Comparison of ENCODE assay signal across 12 cellular contexts in genomic region chr13:50843256-50844043, GRCh38. TPM values are rescaled to one million over a fixed set of nuclear protein-coding genes. Genes with fewer than 3 reads are reported as not detected.
A peak's percentile ranks its signal among the peaks of the same experiment; 100 is the strongest.
DNase-seq lines count a peak whose midpoint lies in the region; ATAC-seq and TF ChIP-seq lines count a peak whose summit lies in the region.
"Had no signal": no experiment of that assay in that cellular context is flagged by ENCODE, and none has a peak within 500 bp of the region (broad histone marks: within the 10 kb centered on the region; RNA-seq: fewer than 3 reads in every experiment).

Gene DLEU7, minus strand, starts transcription at chr13:50843692. Its CDS starts 46 bp downstream, at chr13:50843646.

- CTCF ChIA-PET in IMR-90 (lab: Yijun Ruan, JAX): no interaction called here

- dilution Hi-C loops in IMR-90 (cut with HindIII; ENCODE audit: low sequenced_read_pairs, unreplicated experiment): no loop called here

- H3K9me1 ChIP-seq in IMR-90 (ENCODE audit: insufficient read depth, low read length): no peaks in the 10 kb centered on the region

- H4K91ac ChIP-seq in IMR-90 (ENCODE audit: insufficient read depth, low read depth, low read length): no peak within 1 kb of the TSS

- H3K4me1 ChIP-seq in IMR-90 (ENCODE audit: control insufficient read depth, insufficient read depth, low read length) (no peaks in the 10 kb centered on the region), lower lobe of right lung (peaks cover 8% of the 10 kb centered on the region), spleen (peaks cover 0 to 17% (median 8%) of the 10 kb centered on the region in 6 donors)

- no peak within 1 kb of the TSS for H3K4me3 ChIP-seq in IMR-90 (ENCODE audit: insufficient read depth, low read depth, low read length)
- peak within 1 kb of the TSS; percentile 23 for H3K4me3 ChIP-seq in lower lobe of right lung
- peak within 1 kb of the TSS in 7 of 8 donors; percentile 8 to 62 (median 30) for H3K4me3 ChIP-seq in spleen
- H3K4me3 ChIP-seq: PC-9 had no signal

- peak within 1 kb of the TSS; percentile 5 for H2AFZ ChIP-seq in IMR-90 (replicated peaks; ENCODE audit: low read length, poor library complexity)
- H2AFZ ChIP-seq: PC-9 had no signal

- H2BK15ac ChIP-seq in IMR-90 (ENCODE audit: low read depth, low read length): no peak within 1 kb of the TSS

- in situ Hi-C loops in IMR-90 (cut with MboI; ENCODE audit: low sequenced_read_pairs): no loop called here

- TF ChIP-seq CTCF in IMR-90 (conservative IDR thresholded peaks at IDR 0.05; ENCODE audit: low read depth, low read length) (no peak), lower lobe of right lung (IDR thresholded peaks at IDR 0.05) (no peak), spleen (IDR thresholded peaks at IDR 0.05 in 8 of 11, conservative IDR thresholded peaks at IDR 0.05 in 3 of 11) (no peak)

- no peak within 1 kb of the TSS for H3K14ac ChIP-seq in IMR-90 (replicated peaks; ENCODE audit: low read depth, low read length)

- no peaks in the 10 kb centered on the region for H3K79me1 ChIP-seq in IMR-90 (ENCODE audit: low read depth in 1 of 2, low read length in 2 of 2)

- ATAC-seq in IMR-90 (ENCODE audit: low read depth) (no peak), lower lobe of right lung (peak; percentile 39 to 49), GM19463 (IDR thresholded peaks at IDR 0.05; ENCODE audit: unreplicated experiment) (no peak), GM21786 (IDR thresholded peaks at IDR 0.05; ENCODE audit: unreplicated experiment) (no peak), HG02973 (IDR thresholded peaks at IDR 0.05; ENCODE audit: unreplicated experiment) (no peak)
- ATAC-seq: activated CD8-positive, alpha-beta T cell treated with anti-CD3 and anti-CD28 coated beads, Interleukin-2, amount 10 ng/mL, durations not matched to agents 7 days and 5 days had no signal

- no peak for TF ChIP-seq RAD21 in IMR-90 (IDR thresholded peaks at IDR 0.05; ENCODE audit: low read length)

- no peak within 1 kb of the TSS for H3K9ac ChIP-seq in IMR-90 (ENCODE audit: low read depth, low read length)

- POLR2A ChIA-PET in IMR-90 (lab: Charles Lee; ENCODE audit: unreplicated experiment): no interaction called here

- H4K8ac ChIP-seq in IMR-90 (ENCODE audit: low read depth in 2 of 2, low read length in 2 of 2): no peak within 1 kb of the TSS

- DNase-seq in IMR-90 (no peak), ecto neural progenitor cell (ENCODE audit: low spot score) (peak; percentile 93), lower lobe of right lung (no peak), spleen (no peak), ureter (ENCODE audit: low spot score) (no peak)
- DNase-seq: activated CD8-positive, alpha-beta T cell treated with anti-CD3 and anti-CD28 coated beads, Interleukin-2, amount 10 ng/mL, durations not matched to agents 7 days and 5 days; dermis blood vessel endothelial cell; DMS153; PC-9 had no signal

- WGBS in IMR-90 (ENCODE audit: extremely low coverage in 2 of 2, insufficient read length in 1 of 2), 2 experiments: 17% methylated on average over 29 of the region's 78 CpGs; no CpG with 5 or more reads in 1 of the 2 experiments
- 25 to 69% (median 33%) methylated on average over 17 to 78 of the region's 78 CpGs for WGBS in spleen, 5 donors

- no TSS peak for BruUV-seq in IMR-90 (replicated peaks; lab: Mats Ljungman, UMichigan)

- no peak within 1 kb of the TSS for H2BK5ac ChIP-seq in IMR-90 (ENCODE audit: low read depth, low read length, poor library complexity, severe bottlenecking)

- no peak within 1 kb of the TSS for H2BK120ac ChIP-seq in IMR-90 (ENCODE audit: low read depth, low read length)

- H2AK9ac ChIP-seq in IMR-90 (replicated peaks; ENCODE audit: low read depth, low read length, poor library complexity): no peak within 1 kb of the TSS

- no peaks in the 10 kb centered on the region for H3K36me3 ChIP-seq in IMR-90 (ENCODE audit: control insufficient read depth, insufficient read depth, low read length)
- no peaks in the 10 kb centered on the region for H3K36me3 ChIP-seq in lower lobe of right lung
- no peaks in the 10 kb centered on the region for H3K36me3 ChIP-seq in spleen

- H3K18ac ChIP-seq in IMR-90 (ENCODE audit: low read depth, low read length): no peak within 1 kb of the TSS

- H3K56ac ChIP-seq in IMR-90 (ENCODE audit: extremely low read depth, insufficient read depth, low read length): no peak within 1 kb of the TSS

- TF ChIP-seq POLR2A in IMR-90 (IDR thresholded peaks at IDR 0.05; ENCODE audit: low read depth, low read length) (no peak), spleen (IDR thresholded peaks at IDR 0.05) (no peak)

- peaks cover 40% of the 10 kb centered on the region for H3K27me3 ChIP-seq in IMR-90 (ENCODE audit: control insufficient read depth, insufficient read depth, low read length)
- peaks cover 19% of the 10 kb centered on the region for H3K27me3 ChIP-seq in lower lobe of right lung (ENCODE audit: low read depth)
- peaks cover 0 to 24% (median 14%) of the 10 kb centered on the region in 7 donors for H3K27me3 ChIP-seq in spleen (replicated peaks in 1 of 7)

- H3K27ac ChIP-seq in IMR-90 (ENCODE audit: insufficient read depth, low read length) (no peak within 1 kb of the TSS), lower lobe of right lung (no peak within 1 kb of the TSS), spleen (no peak within 1 kb of the TSS)
- H3K27ac ChIP-seq: PC-9 had no signal

- no peak within 1 kb of the TSS for H2AK5ac ChIP-seq in IMR-90 (ENCODE audit: low read depth, low read length)

- no peak within 1 kb of the TSS; the same call in 1 of the 2 replicates for H3K4me2 ChIP-seq in IMR-90 (ENCODE audit: low read depth, low read length)
- H3K4me2 ChIP-seq: PC-9 had no signal

- no peak within 1 kb of the TSS for H4K5ac ChIP-seq in IMR-90 (ENCODE audit: low read depth, low read length)

- H3K9me3 ChIP-seq in IMR-90 (ENCODE audit: control insufficient read depth, insufficient read depth, low read length): no peaks in the 10 kb centered on the region
- H3K9me3 ChIP-seq in lower lobe of right lung: no peaks in the 10 kb centered on the region
- no peaks in the 10 kb centered on the region for H3K9me3 ChIP-seq in spleen

- H3K4ac ChIP-seq in IMR-90 (ENCODE audit: low read depth, low read length): no peak within 1 kb of the TSS

- H4K20me1 ChIP-seq in IMR-90 (ENCODE audit: insufficient read depth, low read length): no peaks in the 10 kb centered on the region

- no peak within 1 kb of the TSS for H2BK20ac ChIP-seq in IMR-90 (ENCODE audit: low read depth, low read length)

- H3K23ac ChIP-seq in IMR-90 (ENCODE audit: low read depth, low read length): no peak within 1 kb of the TSS

- intact Hi-C loops in IMR-90 (cut with micrococcal nuclease) (no loop called here), lower lobe of right lung (cut with DNase I) (no loop called here), spleen (cut with DNase I; ENCODE audit: low total_unique reads) (no loop called here)

TF ChIP-seq in IMR-90, 13 proteins besides CTCF, POLR2A, EP300 and RAD21:
- TF ChIP-seq CHD1 (IDR thresholded peaks at IDR 0.05; ENCODE audit: low read depth, low read length) (no peak), FOS (IDR thresholded peaks at IDR 0.05; ENCODE audit: low read depth, low read length) (no peak), RFX5 (IDR thresholded peaks at IDR 0.05; ENCODE audit: low read depth, low read length) (no peak), RCOR1 (IDR thresholded peaks at IDR 0.05; ENCODE audit: insufficient replicate concordance, low read length) (no peak), MAZ (IDR thresholded peaks at IDR 0.05; ENCODE audit: borderline replicate concordance, low read depth, low read length) (no peak), NFE2L2 (IDR thresholded peaks at IDR 0.05; ENCODE audit: low read depth, low read length) (no peak), USF2 (IDR thresholded peaks at IDR 0.05; ENCODE audit: low read depth, low read length) (no peak), BHLHE40 (IDR thresholded peaks at IDR 0.05; ENCODE audit: low read depth, low read length) (no peak), MXI1 (IDR thresholded peaks at IDR 0.05; ENCODE audit: borderline replicate concordance, low read depth, low read length) (no peak), CEBPB (IDR thresholded peaks at IDR 0.05; ENCODE audit: low read depth, low read length) (no peak), MAFK (IDR thresholded peaks at IDR 0.05; ENCODE audit: low read depth, low read length) (no peak)

RNA-seq across cellular contexts. Expression of gene DLEU7, which starts in this region (rescaled TPM):
- total RNA-seq in IMR-90 (2012; rRNA removed) (not detected in 2 replicates), lower lobe of right lung (3.3 TPM), spleen (1 to 10 TPM in 2 of 7 donors, under 1 TPM in 5; 0.40 to 2.0 (median 0.85) TPM), ureter (not detected)
- polyA plus RNA-seq in IMR-90 (2012; rRNA removed) (not detected in 2 replicates), spleen (under 1 TPM; 0.17 to 0.58 (median 0.29) TPM)
- polyA plus RNA-seq in IMR-90 (2012; cell fraction: cytosol; rRNA removed): not detected in 2 replicates
- not detected in 2 replicates for polyA plus RNA-seq in IMR-90 (2012; cell fraction: nucleus; rRNA removed; ENCODE audit: low replicate concordance)
- total RNA-seq: activated CD8-positive, alpha-beta T cell treated with anti-CD3 and anti-CD28 coated beads, Interleukin-2, amount 10 ng/mL, durations not matched to agents 7 days and 5 days; dermis blood vessel endothelial cell; PC-9 had no signal

Comparison
In these comparisons a context has a peak if more than half of its experiments do, and no peak if none do; other contexts are left out.
1. ATAC-seq: peak in lower lobe of right lung (2 of 2); none in IMR-90 (single experiment), GM19463 (single experiment), GM21786 (single experiment) and HG02973 (single experiment).